In the genomic region with DNA sequence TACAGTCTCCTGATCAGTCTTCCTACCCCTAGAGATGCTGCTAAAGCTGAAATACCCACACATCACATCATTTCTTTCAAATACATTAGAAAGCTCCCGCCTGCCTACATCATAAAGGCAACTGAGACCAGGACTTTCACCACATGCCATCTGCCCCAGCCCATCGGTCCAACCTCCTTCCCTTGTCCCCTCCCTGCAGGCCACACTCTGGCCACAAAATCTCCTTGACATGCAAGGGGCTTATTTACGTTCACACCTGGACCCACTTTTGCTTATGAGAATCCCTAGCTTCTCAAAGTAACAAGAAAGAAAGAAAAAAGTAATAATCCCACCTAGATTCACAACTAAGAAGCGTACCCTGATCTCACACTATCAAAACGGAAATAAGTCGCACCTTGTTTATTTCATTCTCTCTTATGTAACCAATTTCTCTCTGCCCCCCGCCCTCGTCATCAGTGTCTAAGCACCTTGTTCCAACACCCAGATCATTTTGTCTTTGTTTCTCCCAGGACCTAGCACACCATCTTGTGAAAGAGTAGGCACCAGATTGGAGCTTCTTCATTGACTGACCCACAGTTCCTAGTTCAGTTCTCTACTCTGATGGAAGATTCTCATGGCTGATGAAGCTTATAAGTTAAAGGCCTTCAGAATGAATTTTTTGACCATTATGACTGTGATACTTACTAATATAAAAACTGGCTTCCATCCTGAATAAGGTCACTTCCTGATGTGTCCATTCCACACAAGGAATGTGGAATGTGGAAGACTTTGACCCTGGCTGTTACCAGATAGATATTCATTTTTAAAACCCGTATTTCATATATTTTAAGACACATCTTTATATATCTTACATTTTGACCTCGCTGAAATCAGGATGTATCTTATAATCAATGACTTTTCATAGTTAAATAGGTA, we compare ENCODE assay signal across 14 cellular contexts. TPM values are rescaled to one million over a fixed set of nuclear protein-coding genes. Genes with fewer than 3 reads are reported as not detected.
DNase-seq lines count a peak whose midpoint lies in the region; ATAC-seq, FAIRE-seq and TF ChIP-seq lines count a peak whose summit lies in the region.
"Had no signal": no experiment of that assay in that cellular context is flagged by ENCODE, and none has a peak within 500 bp of the region (broad histone marks: within the 10 kb centered on the region; RNA-seq: fewer than 3 reads in every experiment).

No MANE protein-coding gene starts in this region.

- no peak overlapping the region for H3K4me2 ChIP-seq in GM23338

- H3K27ac ChIP-seq in GM23338 (ENCODE audit: low read depth) = peak overlapping the region; percentile 18; the same call in 1 of the 2 replicates
- peak overlapping the region; percentile 90 to 98 for H3K27ac ChIP-seq in small intestine (ENCODE audit: low read depth in 1 of 2, low read length in 1 of 2)
- H3K27ac ChIP-seq: HL-60 had no signal

- H3K9me3 Mint-ChIP-seq in GM23338 (no peaks in the 10 kb centered on the region), immature natural killer cell (no peaks in the 10 kb centered on the region)
- H3K9me3 Mint-ChIP-seq in activated CD8-positive, alpha-beta T cell treated with anti-CD3 and anti-CD28 coated beads, Interleukin-2, amount 10 ng/mL, durations not matched to agents 7 days and 5 days (ENCODE audit: insufficient read depth) = no peaks in the 10 kb centered on the region
- H3K9me3 Mint-ChIP-seq: activated B cell treated with CpG ODN at 0.5 μM for 24 hours had no signal

- H3F3A ChIP-seq in GM23338 (replicated peaks; ENCODE audit: low read depth) = peaks cover 17% of the 10 kb centered on the region; the same call in 1 of the 2 replicates

- POLR2A ChIA-PET in activated CD8-positive, alpha-beta T cell treated with anti-CD3 and anti-CD28 coated beads, Interleukin-2, amount 10 ng/mL, durations not matched to agents 7 days and 5 days (lab: Charles Lee) = no interaction called here

- ATAC-seq in GM23338 (no peak), GM21390 (IDR thresholded peaks at IDR 0.05; ENCODE audit: unreplicated experiment) (no peak)
- ATAC-seq in activated CD8-positive, alpha-beta T cell treated with anti-CD3 and anti-CD28 coated beads, Interleukin-2, amount 10 ng/mL, durations not matched to agents 7 days and 5 days = no peak

- no peaks in the 10 kb centered on the region for H3K9me2 ChIP-seq in GM23338 (ENCODE audit: insufficient read depth)

- peaks cover 61% of the 10 kb centered on the region for H3K79me2 ChIP-seq in GM23338 (replicated peaks; ENCODE audit: insufficient read depth)

- no peak overlapping the region for H2AFZ ChIP-seq in GM23338

- peak overlapping the region; percentile 8; the same call in 1 of the 2 replicates for H3K27ac Mint-ChIP-seq in GM23338
- H3K27ac Mint-ChIP-seq in activated CD8-positive, alpha-beta T cell treated with anti-CD3 and anti-CD28 coated beads, Interleukin-2, amount 10 ng/mL, durations not matched to agents 7 days and 5 days = peak overlapping the region; percentile 7
- H3K27ac Mint-ChIP-seq in immature natural killer cell = peak overlapping the region; percentile 39 to 89 (median 67)
- H3K27ac Mint-ChIP-seq: activated B cell treated with CpG ODN at 0.5 μM for 24 hours had no signal

- H3K9me3 ChIP-seq in small intestine (ENCODE audit: control insufficient read depth, low read depth) = no peaks in the 10 kb centered on the region
- H3K9me3 ChIP-seq: mucosa of descending colon had no signal

- H3K27me3 Mint-ChIP-seq in GM23338 (ENCODE audit: insufficient read depth, low read depth, poor library complexity) (peaks cover 2% of the 10 kb centered on the region), immature natural killer cell (ENCODE audit: low read depth in 3 of 3) (peaks cover 0 to 2% (median 0%) of the 10 kb centered on the region in 3 donors)
- no peaks in the 10 kb centered on the region for H3K27me3 Mint-ChIP-seq in activated CD8-positive, alpha-beta T cell treated with anti-CD3 and anti-CD28 coated beads, Interleukin-2, amount 10 ng/mL, durations not matched to agents 7 days and 5 days (ENCODE audit: low read depth)
- H3K27me3 Mint-ChIP-seq: activated B cell treated with CpG ODN at 0.5 μM for 24 hours had no signal

- H3K4me3 ChIP-seq in GM23338 (no peak overlapping the region), small intestine (ENCODE audit: low read depth in 1 of 2, low read length in 2 of 2) (no peak overlapping the region)
- H3K4me3 ChIP-seq: mucosa of descending colon had no signal

- H3K4me1 Mint-ChIP-seq in GM23338 (peaks cover 19% of the 10 kb centered on the region), immature natural killer cell (peaks cover 18 to 22% of the 10 kb centered on the region in 2 donors)
- H3K4me1 Mint-ChIP-seq in activated CD8-positive, alpha-beta T cell treated with anti-CD3 and anti-CD28 coated beads, Interleukin-2, amount 10 ng/mL, durations not matched to agents 7 days and 5 days (ENCODE audit: low read depth) = peaks cover 17% of the 10 kb centered on the region

- TF ChIP-seq CTCF in GM23338 (conservative IDR thresholded peaks at IDR 0.05; ENCODE audit: low read depth in 2 of 2) = no peak

- 63 to 73% (median 70%) methylated on average over 10 of the region's 10 CpGs for WGBS in small intestine, 3 donors

- CTCF ChIA-PET in activated CD8-positive, alpha-beta T cell treated with anti-CD3 and anti-CD28 coated beads, Interleukin-2, amount 10 ng/mL, durations not matched to agents 7 days and 5 days (lab: Charles Lee) = interaction anchor here (0.8 to 2.0 kb wide), 2 partner anchors 11 to 83 kb away, joined by 3 to 5 read pairs; partner anchors contain the start of gene PEBP1

- H4K20me1 ChIP-seq in GM23338 (replicated peaks; ENCODE audit: insufficient read depth) = peaks cover 17% of the 10 kb centered on the region; the same call in 1 of the 2 replicates

- H3K4me3 Mint-ChIP-seq in GM23338 (no peak overlapping the region), immature natural killer cell (peak overlapping the region in 1 of 5 donors; percentile 44)
- no peak overlapping the region for H3K4me3 Mint-ChIP-seq in activated CD8-positive, alpha-beta T cell treated with anti-CD3 and anti-CD28 coated beads, Interleukin-2, amount 10 ng/mL, durations not matched to agents 7 days and 5 days
- H3K4me3 Mint-ChIP-seq: activated B cell treated with CpG ODN at 0.5 μM for 24 hours had no signal

- H3K4me1 ChIP-seq in GM23338 (ENCODE audit: insufficient read depth) (no peaks in the 10 kb centered on the region), small intestine (ENCODE audit: control insufficient read depth in 2 of 2, insufficient read depth in 1 of 2, low read depth in 1 of 2, low read length in 1 of 2) (peaks cover 7 to 22% of the 10 kb centered on the region in 2 donors)

- H3K27me3 ChIP-seq in GM23338 (ENCODE audit: insufficient read depth) = no peaks in the 10 kb centered on the region
- no peaks in the 10 kb centered on the region for H3K27me3 ChIP-seq in small intestine (ENCODE audit: control insufficient read depth in 2 of 2, insufficient read depth in 2 of 2, low read length in 2 of 2)

- FAIRE-seq in small intestine (lab: Jason Lieb, UNC) = no peak
- FAIRE-seq: G401.6 had no signal

- H3K36me3 Mint-ChIP-seq in GM23338 (ENCODE audit: low read depth) (peaks cover 45% of the 10 kb centered on the region), immature natural killer cell (peaks cover 8 to 14% (median 9%) of the 10 kb centered on the region in 3 donors)
- H3K36me3 Mint-ChIP-seq in activated CD8-positive, alpha-beta T cell treated with anti-CD3 and anti-CD28 coated beads, Interleukin-2, amount 10 ng/mL, durations not matched to agents 7 days and 5 days (ENCODE audit: low read depth) = peaks cover 27% of the 10 kb centered on the region

- H3K36me3 ChIP-seq in GM23338 (ENCODE audit: insufficient read depth) = peaks cover 19% of the 10 kb centered on the region; the same call in 1 of the 2 replicates
- peaks cover 0 to 1% of the 10 kb centered on the region in 2 donors for H3K36me3 ChIP-seq in small intestine (ENCODE audit: control insufficient read depth in 2 of 2, insufficient read depth in 2 of 2, low read length in 2 of 2)

- no peak for DNase-seq in GM23338 (ENCODE audit: low spot score)
- DNase-seq in activated CD8-positive, alpha-beta T cell treated with anti-CD3 and anti-CD28 coated beads, Interleukin-2, amount 10 ng/mL, durations not matched to agents 7 days and 5 days = no peak
- peak in 1 of 3 donors; percentile 37 for DNase-seq in immature natural killer cell
- peak; percentile 47 for DNase-seq in small intestine
- no peak for DNase-seq in HuH-7.5 (ENCODE audit: low spot score)
- no peak for DNase-seq in pons (ENCODE audit: low spot score)
- DNase-seq in NOMO-1 treated with DMSO at 0.1 percent for 48 hours (lab: John Stamatoyannopoulos, UW; ENCODE audit: unreplicated experiment) = no peak
- DNase-seq: activated B cell treated with CpG ODN at 0.5 μM for 24 hours; effector CD8-positive, alpha-beta T cell; NCI-H345 had no signal

TF ChIP-seq in GM23338, 12 proteins besides CTCF, POLR2A, EP300 and RAD21 (continues in another document):
- no peak for TF ChIP-seq ZNF114 (CRISPR knock-in tag; IDR thresholded peaks at IDR 0.05)

RNA-seq across cellular contexts. Expression of gene WSB2, which starts 7.7 kb away (rescaled TPM):
- total RNA-seq in GM23338 (2014; rRNA removed; shearing (Covaris generic)) = 53.2 and 60.8 TPM in 2 replicates
- polyA plus RNA-seq in GM23338 (2016; fragmentation: Nextera tagmentation; extraction: Ambion mirVana) (36.6 and 38.8 TPM in 2 replicates), immature natural killer cell (10 to 100 TPM; 18.7 to 20.3 (median 18.8) TPM), small intestine (100 to 1,000 TPM in 2 of 3 donors, 10 to 100 TPM in 1; 47.4 to 122 (median 114) TPM)
- 10 to 100 TPM; 44.6 to 45.0 TPM for total RNA-seq in activated CD8-positive, alpha-beta T cell treated with anti-CD3 and anti-CD28 coated beads, Interleukin-2, amount 10 ng/mL, durations not matched to agents 7 days and 5 days

RNA-seq across cellular contexts. Expression of gene RFC5, which starts 36.8 kb away (rescaled TPM):
- 53.2 and 56.4 TPM in 2 replicates for total RNA-seq in GM23338 (2014; rRNA removed; shearing (Covaris generic))
- 35.0 and 35.1 TPM in 2 replicates for polyA plus RNA-seq in GM23338 (2016; fragmentation: Nextera tagmentation; extraction: Ambion mirVana)
- 10 to 100 TPM; 52.5 to 57.6 TPM for total RNA-seq in activated CD8-positive, alpha-beta T cell treated with anti-CD3 and anti-CD28 coated beads, Interleukin-2, amount 10 ng/mL, durations not matched to agents 7 days and 5 days
- 10 to 100 TPM; 14.3 to 25.5 (median 16.9) TPM for polyA plus RNA-seq in immature natural killer cell
- polyA plus RNA-seq in small intestine = 10 to 100 TPM in 1 of 3 donors, 1 to 10 TPM in 2; 6.5 to 16.2 (median 6.5) TPM

RNA-seq across cellular contexts. Expression of gene VSIG10, which starts 50.5 kb away (rescaled TPM):
- 87.5 and 98.5 TPM in 2 replicates for total RNA-seq in GM23338 (2014; rRNA removed; shearing (Covaris generic))
- polyA plus RNA-seq in GM23338 (2016; fragmentation: Nextera tagmentation; extraction: Ambion mirVana) (48.1 and 52.1 TPM in 2 replicates), immature natural killer cell (1 to 10 TPM in 2 of 3 donors, under 1 TPM in 1; 0.24 to 1.6 (median 1.0) TPM), small intestine (10 to 100 TPM; 32.8 to 89.7 (median 45.7) TPM)
- 1 to 10 TPM; 7.5 to 8.2 TPM for total RNA-seq in activated CD8-positive, alpha-beta T cell treated with anti-CD3 and anti-CD28 coated beads, Interleukin-2, amount 10 ng/mL, durations not matched to agents 7 days and 5 days

Comparison
In these comparisons a context has a peak if more than half of its experiments do, and no peak if none do; other contexts are left out.
1. H3K27ac Mint-ChIP-seq: peak in every context shown above with its lines; median percentile 67 in immature natural killer cell; 8 in GM23338; 7 in activated CD8-positive, alpha-beta T cell treated with anti-CD3 and anti-CD28 coated beads, Interleukin-2, amount 10 ng/mL, durations not matched to agents 7 days and 5 days.
2. RNA of gene VSIG10, which starts 50.5 kb away (polyA plus RNA-seq): 48.1 to 52.1 TPM in GM23338 and 32.8 to 89.7 TPM in small intestine; 0.24 to 1.6 TPM in immature natural killer cell; every median in the first group is over 10 times any median in the second.